Comparison of ENCODE assay signal across 8 cellular contexts in genomic region chr1:150268342-150268705, GRCh38. TPM values are rescaled to one million over a fixed set of nuclear protein-coding genes. Genes with fewer than 3 reads are reported as not detected.
DNase-seq lines count a peak whose midpoint lies in the region; ATAC-seq and TF ChIP-seq lines count a peak whose summit lies in the region.

No MANE protein-coding gene starts in this region.

- no peaks in the 10 kb centered on the region for H3K36me3 Mint-ChIP-seq in T-helper 17 cell (ENCODE audit: low read depth)

- ATAC-seq in HG02852 (IDR thresholded peaks at IDR 0.05; ENCODE audit: unreplicated experiment) = peak; percentile 20
- peak; percentile 72 for ATAC-seq in T-helper 17 cell
- peak; percentile 76 for ATAC-seq in left colon

- H3K4me3 ChIP-seq in GM08714 (ENCODE audit: low read length) (peak overlapping the region; percentile 68), mammary epithelial cell (replicated peaks in 1 of 3; ENCODE audit: insufficient read depth in 1 of 3, low read depth in 2 of 3, low read length in 3 of 3) (peak overlapping the region; percentile 73 to 93 (median 92))

- peak overlapping the region; percentile 89 for H3K4me2 ChIP-seq in mammary epithelial cell (ENCODE audit: insufficient read depth, low read depth, low read length)

- intact Hi-C loops in mammary epithelial cell (cut with micrococcal nuclease) (loop anchor here (1.0 kb wide), 1 partner anchor 8 kb away; no protein-coding TSS in a partner anchor), left colon (cut with DNase I, micrococcal nuclease) (no loop called here)

- H3K36me3 ChIP-seq in mammary epithelial cell (ENCODE audit: insufficient read depth, low read length) = peaks cover 20% of the 10 kb centered on the region

- dilution Hi-C loops in mammary epithelial cell (cut with HindIII; ENCODE audit: low sequenced_read_pairs) = loop anchor here (5.0 kb wide), 1 partner anchor 119 kb away; no protein-coding TSS in a partner anchor

- H3K27ac ChIP-seq in mammary epithelial cell (ENCODE audit: insufficient read depth, low read depth, low read length) = peak overlapping the region; percentile 92

- H3K4me1 ChIP-seq in mammary epithelial cell (ENCODE audit: insufficient read depth, low read length) = peaks cover 15% of the 10 kb centered on the region

- H3K27me3 ChIP-seq in mammary epithelial cell (ENCODE audit: insufficient read depth, low read length) = no peaks in the 10 kb centered on the region

- H3K27me3 Mint-ChIP-seq in T-helper 17 cell = no peaks in the 10 kb centered on the region

- no peaks in the 10 kb centered on the region for H3K9me3 ChIP-seq in T-helper 17 cell (ENCODE audit: control insufficient read depth, low read length, poor library complexity, severe bottlenecking)
- no peaks in the 10 kb centered on the region for H3K9me3 ChIP-seq in mammary epithelial cell (replicated peaks; ENCODE audit: insufficient read depth, low read length)

- H3K9ac ChIP-seq in mammary epithelial cell (ENCODE audit: insufficient read depth, low read length) = peak overlapping the region; percentile 97

- peak; percentile 25 to 27 (median 26) for DNase-seq in T-helper 17 cell
- peak; percentile 59 for DNase-seq in mammary epithelial cell
- peak; percentile 61 to 70 for DNase-seq in left colon
- DNase-seq in stimulated activated CD8-positive, alpha-beta memory T cell treated with anti-CD3 and anti-CD28 coated beads, Interleukin-12 subunit alpha, Interleukin-12 subunit beta, amount 100 ng/mL, for 24 hours (ENCODE audit: extremely low read depth) = peak; percentile 2
- DNase-seq in Kasumi-1 (lab: John Stamatoyannopoulos, UW) = no peak
- no peak for DNase-seq in islet precursor cell

- no peaks in the 10 kb centered on the region for H4K20me1 ChIP-seq in mammary epithelial cell (ENCODE audit: insufficient read depth, low read length)

- no TSS peak for BruUV-seq in mammary epithelial cell (replicated peaks; lab: Mats Ljungman, UMichigan)

- in situ Hi-C loops in mammary epithelial cell (cut with MboI; ENCODE audit: low sequenced_read_pairs in 2 of 2) = loop anchor here in 1 of 2 donors (25.0 kb wide), 1 partner anchor 269 kb away; the partner anchor contains the start of gene ADAMTSL4

- 2% methylated on average over 11 of the region's 21 CpGs for WGBS in mammary epithelial cell (ENCODE audit: low coverage, missing lambda C conversion rate)

- H3K27ac Mint-ChIP-seq in T-helper 17 cell = peak overlapping the region; percentile 100

- no peak for TF ChIP-seq CTCF in mammary epithelial cell (conservative IDR thresholded peaks at IDR 0.05 in 1 of 2, IDR thresholded peaks at IDR 0.05 in 1 of 2; ENCODE audit: extremely low read depth in 1 of 2, insufficient read depth in 1 of 2, low read depth in 1 of 2, low read length in 2 of 2)

- H3K4me1 Mint-ChIP-seq in T-helper 17 cell = peaks cover 31% of the 10 kb centered on the region

- peak overlapping the region; percentile 95 for H3K4me3 Mint-ChIP-seq in T-helper 17 cell

- CTCF ChIA-PET in mammary epithelial cell (lab: Charles Lee; ENCODE audit: low non-redundant PET) = no interaction called here

- H3K79me2 ChIP-seq in mammary epithelial cell (ENCODE audit: insufficient read depth, low read length) = peaks cover 35% of the 10 kb centered on the region

- H2AFZ ChIP-seq in mammary epithelial cell (ENCODE audit: low read depth, low read length) = peak overlapping the region; percentile 96

RNA-seq across cellular contexts. Expression of gene APH1A, which starts 0.5 kb away (rescaled TPM):
- total RNA-seq in T-helper 17 cell = 100 to 1,000 TPM; 118 TPM
- total RNA-seq in mammary epithelial cell = 100 to 1,000 TPM; 113 to 119 TPM
- polyA plus RNA-seq in mammary epithelial cell = 131 TPM
- polyA minus RNA-seq in mammary epithelial cell = 141 TPM
- 100 to 1,000 TPM; 194 to 199 TPM for total RNA-seq in left colon

RNA-seq across cellular contexts. Expression of gene C1orf54, which starts 4.3 kb away (rescaled TPM):
- 1 to 10 TPM; 4.6 to 6.6 TPM for total RNA-seq in T-helper 17 cell
- 1 to 10 TPM; 1.3 to 2.3 TPM for total RNA-seq in mammary epithelial cell
- polyA plus RNA-seq in mammary epithelial cell = 0.76 TPM
- polyA minus RNA-seq in mammary epithelial cell = not detected
- 10 to 100 TPM in 1 of 2 donors, 1 to 10 TPM in 1; 4.5 to 11.5 TPM for total RNA-seq in left colon

RNA-seq across cellular contexts. Expression of gene CA14, which starts 10.8 kb away (rescaled TPM):
- total RNA-seq in T-helper 17 cell (not detected), mammary epithelial cell (not detected), left colon (under 1 TPM; 0.28 to 0.34 TPM)
- 0.28 TPM for polyA plus RNA-seq in mammary epithelial cell
- not detected for polyA minus RNA-seq in mammary epithelial cell

RNA-seq across cellular contexts. Expression of gene CIART, which starts 14.0 kb away (rescaled TPM):
- total RNA-seq in T-helper 17 cell (1 to 10 TPM; 3.6 to 4.5 TPM), mammary epithelial cell (10 to 100 TPM in 1 of 2 donors, 1 to 10 TPM in 1; 8.1 to 13.2 TPM), left colon (1 to 10 TPM in 1 of 2 donors, under 1 TPM in 1; 0.95 to 1.3 TPM)
- polyA plus RNA-seq in mammary epithelial cell = 10.2 TPM
- polyA minus RNA-seq in mammary epithelial cell = 6.2 TPM

RNA-seq across cellular contexts. Expression of gene MRPS21, which starts 25.3 kb away (rescaled TPM):
- total RNA-seq in T-helper 17 cell (10 to 100 TPM; 48.5 to 49.2 TPM), mammary epithelial cell (10 to 100 TPM; 27.3 to 84.8 TPM), left colon (10 to 100 TPM; 36.2 to 44.3 TPM)
- 77.6 TPM for polyA plus RNA-seq in mammary epithelial cell
- polyA minus RNA-seq in mammary epithelial cell = 10.7 TPM

Comparison
In these comparisons a context has a peak if more than half of its experiments do, and no peak if none do; other contexts are left out.
1. ATAC-seq: peak in every context shown above with its lines; median percentile 76 in left colon; 72 in T-helper 17 cell; 20 in HG02852.
2. DNase-seq: peak in T-helper 17 cell (3 of 3), mammary epithelial cell (single experiment), left colon (2 of 2) and stimulated activated CD8-positive, alpha-beta memory T cell treated with anti-CD3 and anti-CD28 coated beads, Interleukin-12 subunit alpha, Interleukin-12 subunit beta, amount 100 ng/mL, for 24 hours (single experiment); none in Kasumi-1 (0 of 2) and islet precursor cell (single experiment).